Comparison of ENCODE assay signal across 2 cellular contexts in genomic region chr9:137160716-137161557, GRCh38.
TF ChIP-seq lines count a peak whose summit lies in the region.

No MANE protein-coding gene starts in this region.

TF ChIP-seq in A549, 52 proteins besides CTCF, POLR2A, EP300 and RAD21:
- TF ChIP-seq HES2 (IDR thresholded peaks at IDR 0.05) (no peak), MAX (IDR thresholded peaks at IDR 0.05) (no peak), ZFP36 (IDR thresholded peaks at IDR 0.05; ENCODE audit: borderline replicate concordance, partially characterized antibody) (no peak)

TF ChIP-seq in H1, 55 proteins besides CTCF, POLR2A, EP300 and RAD21:
- TF ChIP-seq EGR1 (IDR thresholded peaks at IDR 0.05; ENCODE audit: borderline replicate concordance, low read depth, low read length) (no peak), ATF3 (IDR thresholded peaks at IDR 0.05; ENCODE audit: insufficient read depth, low read depth, low read length) (no peak), TEAD4 (IDR thresholded peaks at IDR 0.05; ENCODE audit: low read depth, low read length) (no peak), MAFK (IDR thresholded peaks at IDR 0.05; ENCODE audit: low read depth, low read length) (no peak), YY1 (IDR thresholded peaks at IDR 0.05; ENCODE audit: low read depth, low read length) (no peak), HDAC6 (IDR thresholded peaks at IDR 0.05; ENCODE audit: low read depth, low read length) (no peak), RFX5 (IDR thresholded peaks at IDR 0.05; ENCODE audit: borderline replicate concordance, low read depth, low read length) (no peak), GTF2F1 (IDR thresholded peaks at IDR 0.05; ENCODE audit: borderline replicate concordance, low read depth, low read length) (no peak), RBBP5 (IDR thresholded peaks at IDR 0.05; ENCODE audit: borderline replicate concordance, low read depth, low read length) (no peak), CHD1 (IDR thresholded peaks at IDR 0.05; ENCODE audit: low read depth, low read length) (no peak), SAP30 (IDR thresholded peaks at IDR 0.05; ENCODE audit: insufficient read depth, insufficient replicate concordance, low read length) (no peak), RXRA (IDR thresholded peaks at IDR 0.05; ENCODE audit: insufficient read depth, low read depth, low read length) (no peak), MAX (IDR thresholded peaks at IDR 0.05) (no peak), KDM5A (IDR thresholded peaks at IDR 0.05; ENCODE audit: low read length) (no peak), CEBPB (IDR thresholded peaks at IDR 0.05; ENCODE audit: low read depth, low read length) (no peak)
